ENCODE assay signal across 16 cellular contexts in the genomic region with DNA sequence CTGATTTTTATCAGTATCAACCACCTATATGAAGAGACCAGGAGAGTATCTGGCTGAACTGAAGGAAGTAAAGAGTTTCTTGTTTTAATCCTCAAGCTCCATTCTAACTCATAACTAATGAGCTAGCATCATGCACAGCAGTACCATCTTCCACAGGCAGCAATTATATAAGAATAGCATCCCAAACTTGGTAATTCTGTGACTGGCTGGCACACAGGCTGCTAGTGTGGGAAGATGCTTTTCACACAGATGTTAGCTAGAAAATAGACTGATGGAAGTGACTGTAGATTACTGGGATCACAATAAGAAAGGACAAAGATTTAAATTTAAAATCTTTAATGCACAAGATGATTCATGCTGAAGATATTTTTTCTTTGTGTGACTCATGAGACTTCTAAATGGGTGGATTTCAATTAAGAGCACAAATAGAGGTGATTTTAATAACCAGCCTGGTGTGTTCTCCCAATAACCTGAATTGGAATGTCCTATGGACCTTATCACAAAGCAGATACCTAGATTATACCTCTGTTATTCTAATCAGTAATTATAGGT.
DNase-seq lines count a peak whose midpoint lies in the region; ATAC-seq, FAIRE-seq and TF ChIP-seq lines count a peak whose summit lies in the region.
"Had no signal": no experiment of that assay in that cellular context is flagged by ENCODE, and none has a peak within 500 bp of the region (broad histone marks: within the 10 kb centered on the region; RNA-seq: fewer than 3 reads in every experiment).

No MANE protein-coding gene starts in this region.

- H2AFZ ChIP-seq in PC-3 (ENCODE audit: low read length): no peak overlapping the region

- H4K20me1 ChIP-seq in PC-3 (ENCODE audit: low read length): no peaks in the 10 kb centered on the region
- H4K20me1 ChIP-seq: BLaER1 had no signal

- H3K9me2 ChIP-seq in PC-3 (replicated peaks; ENCODE audit: low read length): no peaks in the 10 kb centered on the region

- no peak overlapping the region for H3K9ac ChIP-seq in PC-3 (ENCODE audit: low read length)
- H3K9ac ChIP-seq: BLaER1 had no signal

- no peaks in the 10 kb centered on the region for H3K79me2 ChIP-seq in PC-3 (ENCODE audit: low read length)

- H3K4me3 ChIP-seq in PC-3 (ENCODE audit: low read length) (no peak overlapping the region), bronchial epithelial cell (ENCODE audit: low read depth, low read length) (no peak overlapping the region)
- H3K4me3 ChIP-seq: BLaER1, SJCRH30 had no signal

- no peak overlapping the region for H3K4me2 ChIP-seq in PC-3 (ENCODE audit: low read length)
- H3K4me2 ChIP-seq: BLaER1 had no signal

- TF ChIP-seq CTCF in PC-3 (conservative IDR thresholded peaks at IDR 0.05; ENCODE audit: low read depth, low read length) (no peak), bronchial epithelial cell (IDR thresholded peaks at IDR 0.05; ENCODE audit: insufficient read depth, low read length, severe bottlenecking) (no peak)

- H3K9me3 ChIP-seq in PC-3 (ENCODE audit: low read length): no peaks in the 10 kb centered on the region
- H3K9me3 ChIP-seq: BLaER1, SJCRH30 had no signal

- no TSS peak for BruUV-seq in PC-3 (replicated peaks; lab: Mats Ljungman, UMichigan)

- no peak overlapping the region for H3K27ac ChIP-seq in PC-3 (ENCODE audit: low read length)
- H3K27ac ChIP-seq: BLaER1, SJCRH30 had no signal

- DNase-seq in PC-3 (peak; percentile 58), bronchial epithelial cell (ENCODE audit: low read depth) (peak; percentile 57), iris pigment epithelial cell (ENCODE audit: low read depth) (peak; percentile 8), left cardiac atrium (no peak), NCI-H82 (lab: John Stamatoyannopoulos, UW) (no peak), NCI-H187 treated with DMSO at 0.1 percent for 48 hours (lab: John Stamatoyannopoulos, UW) (no peak)
- DNase-seq: NCI-H1105 treated with DMSO at 0.1 percent for 48 hours, NCI-H1930, NCI-H2171, NCI-H446 treated with DMSO at 0.1 percent for 48 hours, NCI-H774, RPMI8226, SJCRH30 had no signal

- no peaks in the 10 kb centered on the region for H3F3A ChIP-seq in PC-3 (ENCODE audit: low read length, unreplicated experiment)

- peak; percentile 75 for ATAC-seq in PC-3
- ATAC-seq in GM18502 (IDR thresholded peaks at IDR 0.05; ENCODE audit: poor library complexity, unreplicated experiment): no peak
- no peak for ATAC-seq in left cardiac atrium

- intact Hi-C loops in PC-3 (cut with micrococcal nuclease) (no loop called here), left cardiac atrium (cut with DNase I) (no loop called here)

- no peak for FAIRE-seq in bronchial epithelial cell (lab: Jason Lieb, UNC)
- FAIRE-seq: H54 had no signal

- peaks cover 11% of the 10 kb centered on the region; the same call in 1 of the 2 replicates for H3K4me1 ChIP-seq in PC-3 (ENCODE audit: insufficient read depth, low read length)
- H3K4me1 ChIP-seq: BLaER1, SJCRH30 had no signal

- CTCF ChIA-PET in PC-3 (lab: Charles Lee): interaction anchor here (0.6 kb wide), 1 partner anchor 94 kb away, joined by 4 read pairs; no protein-coding TSS in a partner anchor

- H3K27me3 ChIP-seq in PC-3 (ENCODE audit: low read length): no peaks in the 10 kb centered on the region
- no peaks in the 10 kb centered on the region for H3K27me3 ChIP-seq in bronchial epithelial cell (ENCODE audit: control insufficient read depth, insufficient read depth, low read length)
- H3K27me3 ChIP-seq: BLaER1, SJCRH30 had no signal

- H3K36me3 ChIP-seq in PC-3 (ENCODE audit: low read depth, low read length) (no peaks in the 10 kb centered on the region), bronchial epithelial cell (ENCODE audit: control insufficient read depth, insufficient read depth, low read length) (no peaks in the 10 kb centered on the region)
- H3K36me3 ChIP-seq: BLaER1, SJCRH30 had no signal

- POLR2A ChIA-PET in PC-3 (lab: Charles Lee; ENCODE audit: unreplicated experiment): interaction anchor here (0.6 kb wide), 1 partner anchor 1185 kb away, joined by 3 read pairs; no protein-coding TSS in a partner anchor

Comparison
In these comparisons a context has a peak if more than half of its experiments do, and no peak if none do; other contexts are left out.
1. DNase-seq: peak in PC-3 (single experiment), bronchial epithelial cell (single experiment) and iris pigment epithelial cell (single experiment); none in left cardiac atrium (single experiment), NCI-H82 (single experiment) and NCI-H187 treated with DMSO at 0.1 percent for 48 hours (single experiment).